Comparison of ENCODE assay signal across 8 cellular contexts in the genomic region with DNA sequence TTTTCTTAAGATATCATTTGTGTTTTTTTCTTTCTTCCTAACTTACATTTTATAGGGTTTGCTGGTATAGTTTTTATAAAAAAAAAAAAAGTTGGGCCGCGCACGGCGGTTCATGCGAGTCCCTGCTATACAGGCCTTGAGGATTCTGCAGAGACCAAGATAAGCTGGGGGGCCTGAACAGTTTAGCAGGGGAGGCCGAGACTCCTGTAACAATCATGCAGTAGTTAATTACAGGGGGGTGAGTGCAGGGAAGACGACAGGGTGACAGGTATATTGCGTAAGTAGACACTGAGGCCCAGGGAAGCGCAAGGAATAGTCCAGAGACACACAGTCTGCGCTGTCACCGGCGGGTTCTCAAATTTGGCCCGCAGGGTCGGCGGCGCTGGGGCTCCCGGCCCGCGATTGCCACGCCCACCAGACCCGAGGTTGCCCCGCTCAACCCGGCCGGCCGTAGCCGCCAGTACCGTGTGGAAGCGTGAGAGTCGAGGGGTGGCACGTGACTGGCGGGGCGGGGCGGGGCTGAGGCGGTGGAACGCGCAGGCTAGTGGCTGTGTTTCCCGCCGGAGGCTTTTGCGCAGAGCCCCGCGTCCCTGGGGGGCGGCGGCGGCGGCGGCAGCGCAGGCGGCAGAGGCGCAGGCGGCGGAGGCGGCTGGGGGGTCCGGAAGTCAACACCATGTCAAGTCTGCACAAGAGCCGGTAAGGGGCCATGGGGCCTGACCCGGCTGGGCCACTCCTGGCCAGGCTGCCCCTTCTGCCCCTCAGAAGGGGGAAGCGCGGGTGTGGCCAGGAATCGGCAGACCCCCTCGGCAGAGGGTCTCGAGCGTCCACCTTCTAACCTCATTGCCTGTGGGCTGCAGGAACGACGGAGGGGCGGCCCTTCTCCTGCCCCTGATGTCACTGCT. TPM values are rescaled to one million over a fixed set of nuclear protein-coding genes. Genes with fewer than 3 reads are reported as not detected.
DNase-seq lines count a peak whose midpoint lies in the region; ATAC-seq and TF ChIP-seq lines count a peak whose summit lies in the region.

A gene with protein sequence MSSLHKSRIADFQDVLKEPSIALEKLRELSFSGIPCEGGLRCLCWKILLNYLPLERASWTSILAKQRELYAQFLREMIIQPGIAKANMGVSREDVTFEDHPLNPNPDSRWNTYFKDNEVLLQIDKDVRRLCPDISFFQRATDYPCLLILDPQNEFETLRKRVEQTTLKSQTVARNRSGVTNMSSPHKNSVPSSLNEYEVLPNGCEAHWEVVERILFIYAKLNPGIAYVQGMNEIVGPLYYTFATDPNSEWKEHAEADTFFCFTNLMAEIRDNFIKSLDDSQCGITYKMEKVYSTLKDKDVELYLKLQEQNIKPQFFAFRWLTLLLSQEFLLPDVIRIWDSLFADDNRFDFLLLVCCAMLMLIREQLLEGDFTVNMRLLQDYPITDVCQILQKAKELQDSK (plus strand): TSS at position 573 of the 902 bp plus-strand sequence. CDS start 101 bp downstream, at position 674.

- H3K4me3 ChIP-seq in GM06990 (replicated peaks; ENCODE audit: low read depth, low read length), result peak within 1 kb of the TSS; percentile 100

- DNase-seq in GM06990 (ENCODE audit: extremely low read depth, insufficient read length) (peak; percentile 90), NCI-H1092 (lab: John Stamatoyannopoulos, UW) (peak; percentile 67), globus pallidus (ENCODE audit: low spot score) (peak; percentile 82), occipital lobe (lab: John Stamatoyannopoulos, UW) (peak; percentile 74), superior temporal gyrus (ENCODE audit: extremely low spot score) (peak; percentile 81)
- peak; percentile 88 for DNase-seq in activated naive CD4-positive, alpha-beta T cell treated with anti-CD3 and anti-CD28 coated beads, Interleukin-2, amount 50 U/mL, for 16 hours

- no peak for TF ChIP-seq CTCF in GM06990 (IDR thresholded peaks at IDR 0.05; ENCODE audit: insufficient read depth, low read length, poor library complexity, severe bottlenecking)

- peaks cover 8% of the 10 kb centered on the region for H3K36me3 ChIP-seq in GM06990 (ENCODE audit: control insufficient read depth, insufficient read depth, low read length)

- ATAC-seq in HG02571 (IDR thresholded peaks at IDR 0.05; ENCODE audit: unreplicated experiment) (peak; percentile 79), SK-N-SH treated with all-trans-retinoic acid at 6 μM for 48 hours (peak; percentile 98)

- no peaks in the 10 kb centered on the region for H3K27me3 ChIP-seq in GM06990 (replicated peaks; ENCODE audit: control insufficient read depth, insufficient read depth, low read length)

TF ChIP-seq in SK-N-SH treated with all-trans-retinoic acid at 6 μM for 48 hours, 23 proteins besides CTCF, POLR2A, EP300 and RAD21:
- TF ChIP-seq ARNTL (CRISPR knock-in tag; IDR thresholded peaks at IDR 0.05; ENCODE audit: borderline replicate concordance, low read depth) (peak; percentile 53; the same call in 1 of the 2 replicates), ZC3H10 (CRISPR knock-in tag; IDR thresholded peaks at IDR 0.05) (no peak), TCF4 (CRISPR knock-in tag; IDR thresholded peaks at IDR 0.05; ENCODE audit: borderline replicate concordance) (no peak)
- TF ChIP-seq, protein P1, sequence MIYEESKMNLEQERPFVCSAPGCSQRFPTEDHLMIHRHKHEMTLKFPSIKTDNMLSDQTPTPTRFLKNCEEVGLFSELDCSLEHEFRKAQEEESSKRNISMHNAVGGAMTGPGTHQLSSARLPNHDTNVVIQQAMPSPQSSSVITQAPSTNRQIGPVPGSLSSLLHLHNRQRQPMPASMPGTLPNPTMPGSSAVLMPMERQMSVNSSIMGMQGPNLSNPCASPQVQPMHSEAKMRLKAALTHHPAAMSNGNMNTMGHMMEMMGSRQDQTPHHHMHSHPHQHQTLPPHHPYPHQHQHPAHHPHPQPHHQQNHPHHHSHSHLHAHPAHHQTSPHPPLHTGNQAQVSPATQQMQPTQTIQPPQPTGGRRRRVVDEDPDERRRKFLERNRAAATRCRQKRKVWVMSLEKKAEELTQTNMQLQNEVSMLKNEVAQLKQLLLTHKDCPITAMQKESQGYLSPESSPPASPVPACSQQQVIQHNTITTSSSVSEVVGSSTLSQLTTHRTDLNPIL (CRISPR knock-in tag; IDR thresholded peaks at IDR 0.05; ENCODE audit: low read depth), result no peak
- TF ChIP-seq, protein P2, sequence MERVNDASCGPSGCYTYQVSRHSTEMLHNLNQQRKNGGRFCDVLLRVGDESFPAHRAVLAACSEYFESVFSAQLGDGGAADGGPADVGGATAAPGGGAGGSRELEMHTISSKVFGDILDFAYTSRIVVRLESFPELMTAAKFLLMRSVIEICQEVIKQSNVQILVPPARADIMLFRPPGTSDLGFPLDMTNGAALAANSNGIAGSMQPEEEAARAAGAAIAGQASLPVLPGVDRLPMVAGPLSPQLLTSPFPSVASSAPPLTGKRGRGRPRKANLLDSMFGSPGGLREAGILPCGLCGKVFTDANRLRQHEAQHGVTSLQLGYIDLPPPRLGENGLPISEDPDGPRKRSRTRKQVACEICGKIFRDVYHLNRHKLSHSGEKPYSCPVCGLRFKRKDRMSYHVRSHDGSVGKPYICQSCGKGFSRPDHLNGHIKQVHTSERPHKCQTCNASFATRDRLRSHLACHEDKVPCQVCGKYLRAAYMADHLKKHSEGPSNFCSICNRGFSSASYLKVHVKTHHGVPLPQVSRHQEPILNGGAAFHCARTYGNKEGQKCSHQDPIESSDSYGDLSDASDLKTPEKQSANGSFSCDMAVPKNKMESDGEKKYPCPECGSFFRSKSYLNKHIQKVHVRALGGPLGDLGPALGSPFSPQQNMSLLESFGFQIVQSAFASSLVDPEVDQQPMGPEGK (CRISPR knock-in tag; IDR thresholded peaks at IDR 0.05; ENCODE audit: borderline replicate concordance), result peak; percentile 92

RNA-seq across cellular contexts. Expression of the gene that starts here (rescaled TPM):
- total RNA-seq in occipital lobe, result 7.5 TPM

Comparison
In these comparisons a context has a peak if more than half of its experiments do, and no peak if none do; other contexts are left out.
1. Peak in every context shown above with its lines: DNase-seq, ATAC-seq and H3K4me3 ChIP-seq.